14 cellular contexts compared by ENCODE assay signal in the genomic region with DNA sequence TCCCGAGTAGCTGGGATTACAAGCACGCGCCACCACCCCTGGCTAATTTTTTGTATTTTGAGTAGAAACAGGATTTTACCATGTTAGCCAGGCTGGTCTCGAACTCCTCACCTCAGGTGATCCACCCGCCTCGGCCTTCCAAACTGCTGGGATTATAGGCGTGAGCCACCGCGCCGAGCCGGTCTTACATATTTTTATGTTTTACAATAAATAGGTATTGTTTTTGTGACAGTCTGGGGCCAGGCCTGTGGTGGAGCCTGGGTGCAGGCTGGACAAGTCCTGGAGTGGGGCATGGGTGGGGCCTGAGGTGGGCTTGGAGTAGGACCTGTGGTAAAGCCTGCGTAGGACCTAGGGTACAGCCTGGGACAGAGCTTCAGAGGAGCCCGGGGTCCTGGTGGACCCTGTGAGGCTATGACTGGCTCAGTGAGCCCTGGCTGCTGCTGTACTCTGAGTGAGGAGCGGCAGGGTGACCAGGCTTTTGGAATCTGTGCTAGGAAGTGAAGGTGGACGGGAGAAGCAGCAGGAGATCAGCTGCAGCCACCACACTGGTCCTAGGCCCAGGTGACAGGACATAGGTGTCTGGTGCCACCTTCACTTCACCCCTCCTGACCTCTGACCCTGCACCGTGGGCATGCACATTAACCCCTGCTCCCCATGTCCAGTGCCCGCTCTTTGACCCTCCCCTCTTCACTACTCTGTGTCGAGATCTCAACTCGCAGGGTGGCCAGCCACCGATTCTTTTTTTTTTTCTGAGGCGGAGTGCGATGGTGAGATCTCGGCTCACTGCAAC. TPM values are rescaled to one million over a fixed set of nuclear protein-coding genes. Genes with fewer than 3 reads are reported as not detected.
DNase-seq lines count a peak whose midpoint lies in the region; ATAC-seq and TF ChIP-seq lines count a peak whose summit lies in the region.
"Had no signal": no experiment of that assay in that cellular context is flagged by ENCODE, and none has a peak within 500 bp of the region (broad histone marks: within the 10 kb centered on the region; RNA-seq: fewer than 3 reads in every experiment).

No MANE protein-coding gene starts in this region.

- CTCF ChIA-PET in HEK293T (lab: Yijun Ruan, JAX) (no interaction called here), RWPE1 (lab: Yijun Ruan, JAX) (interaction anchor here (0.6 kb wide), 1 partner anchor 107 kb away, joined by 5 read pairs; no protein-coding TSS in a partner anchor)

- no peak overlapping the region for H3K9ac ChIP-seq in endodermal cell (ENCODE audit: extremely low read depth, low read length, poor library complexity, severe bottlenecking)

- H3K9me3 ChIP-seq in endodermal cell (ENCODE audit: control insufficient read depth, low read length), result no peaks in the 10 kb centered on the region
- H3K9me3 ChIP-seq: BE2C had no signal

- H3K27ac ChIP-seq in RWPE1 (peak overlapping the region; percentile 35; the same call in 1 of the 2 replicates), endodermal cell (ENCODE audit: low read depth, low read length) (no peak overlapping the region)
- H3K27ac ChIP-seq: C4-2B had no signal

- TF ChIP-seq CTCF in RWPE1 (conservative IDR thresholded peaks at IDR 0.05; ENCODE audit: low read depth) (no peak), endodermal cell (conservative IDR thresholded peaks at IDR 0.05) (no peak)

- no peak overlapping the region for H3K27ac Mint-ChIP-seq in endodermal cell

- H3K4me1 Mint-ChIP-seq in endodermal cell, result no peaks in the 10 kb centered on the region

- intact Hi-C loops in posterior vena cava (cut with DNase I), result no loop called here

- no peaks in the 10 kb centered on the region for H3K9me3 Mint-ChIP-seq in endodermal cell
- H3K9me3 Mint-ChIP-seq: CD4-positive, alpha-beta memory T cell had no signal

- no peaks in the 10 kb centered on the region for H3K36me3 ChIP-seq in endodermal cell (ENCODE audit: control insufficient read depth, insufficient read depth, low read length)
- H3K36me3 ChIP-seq: BE2C had no signal

- DNase-seq in HEK293T (ENCODE audit: extremely low spot score) (peak; percentile 3), RWPE1 (ENCODE audit: low spot score) (no peak), germinal center (ENCODE audit: low spot score) (peak; percentile 0), posterior vena cava (ENCODE audit: low spot score) (peak; percentile 77), endodermal cell (no peak), AG08396 (ENCODE audit: low spot score) (no peak)
- DNase-seq: BE2C; CD4-positive, alpha-beta memory T cell; DMS153; DMS79 treated with DMSO at 0.1 percent for 48 hours; EL had no signal

- H3K4me3 Mint-ChIP-seq in endodermal cell, result no peak overlapping the region
- H3K4me3 Mint-ChIP-seq: CD4-positive, alpha-beta memory T cell had no signal

- WGBS in endodermal cell (ENCODE audit: insufficient coverage in 1 of 2, insufficient read length in 1 of 2), 2 experiments, result 93 to 94% methylated on average over 14 to 23 of the region's 23 CpGs

- no peaks in the 10 kb centered on the region for H3K27me3 ChIP-seq in endodermal cell (ENCODE audit: control insufficient read depth, insufficient read depth, low read length, poor library complexity, severe bottlenecking)
- H3K27me3 ChIP-seq: BE2C had no signal

- H3K36me3 Mint-ChIP-seq in endodermal cell (ENCODE audit: low read depth), result no peaks in the 10 kb centered on the region
- H3K36me3 Mint-ChIP-seq: CD4-positive, alpha-beta memory T cell had no signal

- no peak for ATAC-seq in GM21529 (IDR thresholded peaks at IDR 0.05; ENCODE audit: unreplicated experiment)
- ATAC-seq: HCT116 had no signal

- POLR2A ChIA-PET in HEK293T (lab: Yijun Ruan, JAX) (no interaction called here), RWPE1 (lab: Yijun Ruan, JAX; ENCODE audit: low non-redundant PET) (no interaction called here)

- H3K4me1 ChIP-seq in endodermal cell (ENCODE audit: control insufficient read depth, insufficient read depth, low read length), result no peaks in the 10 kb centered on the region

- H3K4me3 ChIP-seq in endodermal cell (ENCODE audit: low read length), result no peak overlapping the region

- no peaks in the 10 kb centered on the region for H3K27me3 Mint-ChIP-seq in endodermal cell (ENCODE audit: insufficient read depth)
- H3K27me3 Mint-ChIP-seq: CD4-positive, alpha-beta memory T cell had no signal

TF ChIP-seq in HEK293T, 16 proteins besides CTCF, POLR2A, EP300 and RAD21:
- TF ChIP-seq L3MBTL2 (conservative IDR thresholded peaks at IDR 0.05) (no peak), SP1 (IDR thresholded peaks at IDR 0.05) (no peak), TARDBP (IDR thresholded peaks at IDR 0.05) (no peak), CTBP1 (IDR thresholded peaks at IDR 0.05; ENCODE audit: borderline replicate concordance) (no peak), LEF1 (IDR thresholded peaks at IDR 0.05; ENCODE audit: borderline replicate concordance) (no peak), PKNOX1 (IDR thresholded peaks at IDR 0.05) (no peak), HDGF (IDR thresholded peaks at IDR 0.05; ENCODE audit: borderline replicate concordance) (no peak), FOXK2 (IDR thresholded peaks at IDR 0.05) (no peak), NFRKB (IDR thresholded peaks at IDR 0.05) (no peak)

RNA-seq across cellular contexts. Expression of gene ZMIZ2, which starts 9.6 kb away (rescaled TPM):
- total RNA-seq in posterior vena cava (10 to 100 TPM; 52.2 to 67.1 TPM), endodermal cell (10 to 100 TPM; 85.6 to 98.2 TPM)
- polyA plus RNA-seq in endodermal cell (2013, experiment 1 of 2), result 92.0 TPM
- 76.1 TPM for polyA plus RNA-seq in endodermal cell (2013, experiment 2 of 2)

RNA-seq across cellular contexts. Expression of gene PPIA, which starts 57.4 kb away (rescaled TPM):
- total RNA-seq in posterior vena cava (1,000 to 10,000 TPM in 1 of 2 donors, 100 to 1,000 TPM in 1; 961 to 1,030 TPM), endodermal cell (1,000 to 10,000 TPM; 1,857 to 1,899 TPM)
- polyA plus RNA-seq in endodermal cell (2013, experiment 1 of 2), result 2,447 TPM
- polyA plus RNA-seq in endodermal cell (2013, experiment 2 of 2), result 2,352 TPM

Comparison
In these comparisons a context has a peak if more than half of its experiments do, and no peak if none do; other contexts are left out.
1. DNase-seq: peak in HEK293T (single experiment), germinal center (single experiment) and posterior vena cava (single experiment); none in RWPE1 (single experiment), endodermal cell (single experiment) and AG08396 (single experiment).